In genomic region chr5:169583424-169584215, GRCh38 we compare ENCODE assay signal across 8 cellular contexts. TPM values are rescaled to one million over a fixed set of nuclear protein-coding genes. Genes with fewer than 3 reads are reported as not detected.
DNase-seq lines count a peak whose midpoint lies in the region; ATAC-seq and TF ChIP-seq lines count a peak whose summit lies in the region.

Gene SPDL1, plus strand, starts transcription at chr5:169583773. Its CDS starts 4,644 bp downstream, at chr5:169588417.

- H2AFZ ChIP-seq in osteoblast (ENCODE audit: low read length), result peak within 1 kb of the TSS; percentile 90

- H3K79me2 ChIP-seq in osteoblast (ENCODE audit: insufficient read depth, low read length), result peaks cover 49% of the 10 kb centered on the region

- CTCF ChIA-PET in GM10248 (lab: Yijun Ruan, JAX), result interaction anchor here (1.0 to 3.5 kb wide), 8 partner anchors 9 to 756 kb away, joined by 3 to 16 read pairs (median 4); no protein-coding TSS in a partner anchor

- H3K9me3 ChIP-seq in osteoblast (ENCODE audit: low read depth, low read length) (no peaks in the 10 kb centered on the region), thymus (ENCODE audit: control insufficient read depth) (no peaks in the 10 kb centered on the region)

- peak within 1 kb of the TSS; percentile 91 for H3K4me2 ChIP-seq in osteoblast (ENCODE audit: insufficient read depth, low read length)

- POLR2A ChIA-PET in GM10248 (lab: Yijun Ruan, JAX), result interaction anchor here (0.7 kb wide), 2 partner anchors 101 to 387 kb away, joined by 6 to 7 read pairs; no protein-coding TSS in a partner anchor

- H3K4me1 ChIP-seq in osteoblast (ENCODE audit: insufficient read depth, low read length) (peaks cover 32% of the 10 kb centered on the region), thymus (ENCODE audit: control insufficient read depth, insufficient read depth, low read length) (peaks cover 7% of the 10 kb centered on the region)

- H3K27me3 ChIP-seq in osteoblast (ENCODE audit: insufficient read depth, low read length) (no peaks in the 10 kb centered on the region), thymus (ENCODE audit: control insufficient read depth, insufficient read depth) (no peaks in the 10 kb centered on the region)

- ATAC-seq in HG02623 (IDR thresholded peaks at IDR 0.05; ENCODE audit: unreplicated experiment), result peak; percentile 86

- DNase-seq in GM10248 (ENCODE audit: extremely low spot score) (peak; percentile 94), NCI-H1105 (lab: John Stamatoyannopoulos, UW) (peak; percentile 81), SKM-1 treated with dmso at 0.1 percent for 144 hours (lab: John Stamatoyannopoulos, UW; ENCODE audit: unreplicated experiment) (peak; percentile 91), glutamatergic neuron (peak; percentile 95), osteoblast (ENCODE audit: insufficient read length, low spot score, missing footprints) (peak; percentile 94)

- H3K4me3 ChIP-seq in osteoblast (ENCODE audit: insufficient read depth, low read length) (peak within 1 kb of the TSS; percentile 87), thymus (ENCODE audit: low read length) (peak within 1 kb of the TSS; percentile 98)

- H3K27me3 Mint-ChIP-seq in activated naive CD8-positive, alpha-beta T cell, result no peaks in the 10 kb centered on the region
- H3K27me3 Mint-ChIP-seq in glutamatergic neuron (ENCODE audit: unreplicated experiment), result no peaks in the 10 kb centered on the region

- no peaks in the 10 kb centered on the region for H4K20me1 ChIP-seq in osteoblast (ENCODE audit: insufficient read depth, low read length)

- H3K36me3 ChIP-seq in osteoblast (ENCODE audit: insufficient read depth, low read length) (peaks cover 12% of the 10 kb centered on the region), thymus (ENCODE audit: control insufficient read depth, insufficient read depth) (no peaks in the 10 kb centered on the region)

- H3K9me3 Mint-ChIP-seq in activated naive CD8-positive, alpha-beta T cell (ENCODE audit: low read depth), result no peaks in the 10 kb centered on the region
- no peaks in the 10 kb centered on the region for H3K9me3 Mint-ChIP-seq in glutamatergic neuron (ENCODE audit: unreplicated experiment)

- peaks cover 2% of the 10 kb centered on the region for H3K36me3 Mint-ChIP-seq in activated naive CD8-positive, alpha-beta T cell
- no peaks in the 10 kb centered on the region for H3K36me3 Mint-ChIP-seq in glutamatergic neuron (ENCODE audit: unreplicated experiment)

- H3K4me1 Mint-ChIP-seq in activated naive CD8-positive, alpha-beta T cell (ENCODE audit: low read depth), result peaks cover 28% of the 10 kb centered on the region
- H3K4me1 Mint-ChIP-seq in glutamatergic neuron (ENCODE audit: low read depth, unreplicated experiment), result peaks cover 9% of the 10 kb centered on the region

- H3K27ac ChIP-seq in osteoblast (ENCODE audit: low read depth, low read length) (peak within 1 kb of the TSS; percentile 59), thymus (ENCODE audit: low read depth) (peak within 1 kb of the TSS; percentile 90)

- under 1% methylated on average over 53 of the region's 53 CpGs for WGBS in thymus

- peak within 1 kb of the TSS; percentile 98 for H3K4me3 Mint-ChIP-seq in activated naive CD8-positive, alpha-beta T cell
- peak within 1 kb of the TSS; percentile 88 for H3K4me3 Mint-ChIP-seq in glutamatergic neuron (ENCODE audit: unreplicated experiment)

- peak within 1 kb of the TSS; percentile 93 for H3K27ac Mint-ChIP-seq in activated naive CD8-positive, alpha-beta T cell
- H3K27ac Mint-ChIP-seq in glutamatergic neuron (ENCODE audit: unreplicated experiment), result peak within 1 kb of the TSS; percentile 91

- no peak for TF ChIP-seq CTCF in GM10248 (IDR thresholded peaks at IDR 0.05; ENCODE audit: control extremely low read depth, extremely low read depth, low read depth, missing control alignments)
- no peak for TF ChIP-seq CTCF in glutamatergic neuron (IDR thresholded peaks at IDR 0.05; ENCODE audit: partially characterized antibody, unreplicated experiment)
- no peak for TF ChIP-seq CTCF in osteoblast (IDR thresholded peaks at IDR 0.05; ENCODE audit: extremely low read depth, low read depth, low read length)

RNA-seq across cellular contexts. Expression of gene SPDL1, which starts in this region (rescaled TPM):
- total RNA-seq in glutamatergic neuron (ENCODE audit: unreplicated experiment) (19.0 TPM), osteoblast (10.9 and 14.7 TPM in 2 replicates)
- polyA plus RNA-seq in thymus, result 9.5 TPM

Comparison
In these comparisons a context has a peak if more than half of its experiments do, and no peak if none do; other contexts are left out.
1. Peak in every context shown above with its lines: DNase-seq, ATAC-seq, H3K4me3 ChIP-seq and H3K27ac ChIP-seq.